In genomic region chr22:40178417-40179409, GRCh38 we compare ENCODE assay signal across 8 cellular contexts. TPM values are rescaled to one million over a fixed set of nuclear protein-coding genes. Genes with fewer than 3 reads are reported as not detected.
A peak's percentile ranks its signal among the peaks of the same experiment; 100 is the strongest.
DNase-seq lines count a peak whose midpoint lies in the region; ATAC-seq, FAIRE-seq and TF ChIP-seq lines count a peak whose summit lies in the region.

No MANE protein-coding gene starts in this region.

- 1% methylated on average over 17 of the region's 17 CpGs for WGBS in K562 (ENCODE audit: insufficient coverage, low coverage, missing lambda C conversion rate)

- ATAC-seq in K562 (peak; percentile 46), gastrocnemius medialis (no peak), GM19023 (IDR thresholded peaks at IDR 0.05; ENCODE audit: unreplicated experiment) (no peak)

- intact Hi-C loops in K562 (cut with micrococcal nuclease) (loop anchor here (5.0 kb wide), 3 partner anchors 121 to 169 kb away; partner anchors contain the start of gene ADSL), gastrocnemius medialis (cut with DNase I; ENCODE audit: low total_unique reads) (loop anchor here (1.0 to 2.0 kb wide), 2 partner anchors 98 to 134 kb away; no protein-coding TSS in a partner anchor)

- no peak for TF ChIP-seq RAD21 in K562 (CRISPR knock-in tag; conservative IDR thresholded peaks at IDR 0.05 in 1 of 2, IDR thresholded peaks at IDR 0.05 in 1 of 2)

- TF ChIP-seq CTCF in HEK293 (tag by site-specific recombination; IDR thresholded peaks at IDR 0.05) (no peak), K562 (IDR thresholded peaks at IDR 0.05 in 2 of 3, conservative IDR thresholded peaks at IDR 0.05 in 1 of 3; ENCODE audit: insufficient read depth in 2 of 3, low read depth in 1 of 3, low read length in 3 of 3) (no peak), gastrocnemius medialis (IDR thresholded peaks at IDR 0.05 in 4 of 5, conservative IDR thresholded peaks at IDR 0.05 in 1 of 5) (no peak)

- CTCF ChIA-PET in HEK293 (lab: Yijun Ruan, JAX): interaction anchor here (0.6 to 4.4 kb wide), 5 partner anchors 14 to 258 kb away, joined by 3 to 16 read pairs (median 4); no protein-coding TSS in a partner anchor
- CTCF ChIA-PET in K562 (lab: Yijun Ruan, JAX; ENCODE audit: low intra/inter-chr PET ratio): no interaction called here
- CTCF ChIA-PET in HEK293T (lab: Yijun Ruan, JAX): interaction anchor here (0.8 kb wide), 1 partner anchor 948 kb away, joined by 3 read pairs; no protein-coding TSS in a partner anchor

- H3K27ac ChIP-seq in BLaER1: peak overlapping the region; percentile 88
- peak overlapping the region; percentile 52 for H3K27ac ChIP-seq in HEK293 (ENCODE audit: extremely low read depth, low read depth, low read length)
- H3K27ac ChIP-seq in K562 (ENCODE audit: extremely low read depth, low read depth, low read length): peak overlapping the region; percentile 93
- H3K27ac ChIP-seq in iPS-20b (ENCODE audit: low read length): peak overlapping the region; percentile 96
- H3K27ac ChIP-seq in gastrocnemius medialis: peak overlapping the region; percentile 77 to 91 (median 88)

- peaks cover 59% of the 10 kb centered on the region for H3K4me1 ChIP-seq in BLaER1
- peaks cover 23% of the 10 kb centered on the region for H3K4me1 ChIP-seq in HEK293 (ENCODE audit: control insufficient read depth, insufficient read depth, low read length)
- peaks cover 11 to 31% of the 10 kb centered on the region in 2 experiments; a peak in 4 of 5 replicates for H3K4me1 ChIP-seq in K562 (replicated peaks in 1 of 2; ENCODE audit: control insufficient read depth in 2 of 2, insufficient read depth in 2 of 2, low read length in 2 of 2)
- H3K4me1 ChIP-seq in iPS-20b (ENCODE audit: insufficient read depth, low read length): peaks cover 41% of the 10 kb centered on the region
- H3K4me1 ChIP-seq in gastrocnemius medialis: peaks cover 71 to 80% of the 10 kb centered on the region in 2 donors

- peak overlapping the region; percentile 88 for H3K9ac ChIP-seq in BLaER1
- peak overlapping the region; percentile 72 to 98; a peak in 3 of 4 replicates for H3K9ac ChIP-seq in K562 (ENCODE audit: insufficient read depth in 1 of 2, low read depth in 2 of 2, low read length in 2 of 2)
- peak overlapping the region; percentile 100 for H3K9ac ChIP-seq in iPS-20b (ENCODE audit: low read depth, low read length)

- H3K9me1 ChIP-seq in K562 (ENCODE audit: control insufficient read depth, insufficient read depth, low read length): no peaks in the 10 kb centered on the region

- peaks cover 68% of the 10 kb centered on the region for H3K79me2 ChIP-seq in K562 (ENCODE audit: control insufficient read depth, insufficient read depth, low read length)

- DNase-seq in RKO (ENCODE audit: low spot score) (peak; percentile 60), K562 (ENCODE audit: extremely low read depth in 1 of 4, low spot score in 3 of 4) (peak in 1 of 4 experiments; percentile 57), gastrocnemius medialis (peak in 1 of 2 donors; percentile 33), HEK293T (ENCODE audit: extremely low spot score) (no peak)

- TSS peak; percentile 74 for BruUV-seq in K562 (replicated peaks; lab: Mats Ljungman, UMichigan)

- H3K27me3 ChIP-seq in BLaER1 (no peaks in the 10 kb centered on the region), K562 (ENCODE audit: control insufficient read depth in 2 of 2, insufficient read depth in 2 of 2, low read length in 2 of 2) (no peaks in the 10 kb centered on the region), iPS-20b (ENCODE audit: insufficient read depth, low read length) (no peaks in the 10 kb centered on the region), gastrocnemius medialis (no peaks in the 10 kb centered on the region)

- POLR2A ChIA-PET in HEK293 (lab: Yijun Ruan, JAX): interaction anchor here (1.0 to 5.4 kb wide), 9 partner anchors 15 to 167 kb away, joined by 3 to 72 read pairs (median 4); partner anchors contain the start of gene ADSL
- POLR2A ChIA-PET in K562 (lab: Yijun Ruan, JAX): interaction anchor here (0.6 to 4.5 kb wide), 8 partner anchors 11 to 257 kb away, joined by 3 to 58 read pairs (median 3); no protein-coding TSS in a partner anchor
- POLR2A ChIA-PET in HEK293T (lab: Yijun Ruan, JAX): interaction anchor here (0.7 to 4.6 kb wide), 6 partner anchors 9 to 182 kb away, joined by 3 to 37 read pairs (median 4); partner anchors contain the start of gene ADSL

- peak; percentile 19 for FAIRE-seq in K562 (lab: Jason Lieb, UNC)

- H3K36me3 ChIP-seq in BLaER1 (peaks cover 9% of the 10 kb centered on the region; the same call in 1 of the 2 replicates), HEK293 (ENCODE audit: control insufficient read depth in 2 of 2, insufficient read depth in 1 of 2, low read length in 2 of 2) (no peaks in the 10 kb centered on the region; a peak in 1 of 3 replicates), K562 (ENCODE audit: control insufficient read depth, insufficient read depth, low read length) (peaks cover 3% of the 10 kb centered on the region; the same call in 1 of the 3 replicates), iPS-20b (ENCODE audit: insufficient read depth, low read depth, low read length) (no peaks in the 10 kb centered on the region), gastrocnemius medialis (no peaks in the 10 kb centered on the region)

- TF ChIP-seq POLR2A in K562 (conservative IDR thresholded peaks at IDR 0.05) (no peak), gastrocnemius medialis (IDR thresholded peaks at IDR 0.05) (no peak)

- H3K9me3 ChIP-seq in BLaER1 (no peaks in the 10 kb centered on the region), HEK293 (ENCODE audit: control insufficient read depth, insufficient read depth, low read depth, low read length) (no peaks in the 10 kb centered on the region), K562 (replicated peaks; ENCODE audit: control insufficient read depth, insufficient read depth, low read depth, low read length) (no peaks in the 10 kb centered on the region), iPS-20b (ENCODE audit: insufficient read depth, low read depth, low read length) (no peaks in the 10 kb centered on the region), gastrocnemius medialis (no peaks in the 10 kb centered on the region)

- H3K4me2 ChIP-seq in BLaER1: peak overlapping the region; percentile 82
- peak overlapping the region; percentile 87 for H3K4me2 ChIP-seq in K562 (ENCODE audit: insufficient read depth, low read length)

- no peak for TF ChIP-seq EP300 in K562 (IDR thresholded peaks at IDR 0.05; ENCODE audit: low read length)

- H4K20me1 ChIP-seq in BLaER1: peaks cover 45% of the 10 kb centered on the region
- H4K20me1 ChIP-seq in K562 (replicated peaks; ENCODE audit: control insufficient read depth, insufficient read depth, low read length): 0 out of 2 replicates have a peak, but pooled peaks cover 9% of the 10 kb centered on the region

- peak overlapping the region; percentile 44; the same call in 1 of the 2 replicates for H2AFZ ChIP-seq in K562 (ENCODE audit: low read depth, low read length)

- in situ Hi-C loops in K562 (cut with MboI) (no loop called here), gastrocnemius medialis (cut with MboI; ENCODE audit: low sequenced_read_pairs in 4 of 4) (loop anchor here in 2 of 4 donors (10.0 kb wide), 2 partner anchors 96 to 134 kb away; no protein-coding TSS in a partner anchor)

- H3K4me3 ChIP-seq in BLaER1 (peak overlapping the region; percentile 70), HEK293 (ENCODE audit: low read depth, low read length) (peak overlapping the region; percentile 76), K562 (peak overlapping the region; percentile 68), iPS-20b (ENCODE audit: low read length) (peak overlapping the region; percentile 97), gastrocnemius medialis (peak overlapping the region; percentile 62 to 86 (median 75))

TF ChIP-seq in HEK293, 187 proteins besides CTCF, POLR2A, EP300 and RAD21 (continues in another document):
- TF ChIP-seq ZBTB48 (tag by site-specific recombination; IDR thresholded peaks at IDR 0.05): peak; percentile 72; the same call in 1 of the 2 replicates
- TF ChIP-seq ZNF660 (tag by site-specific recombination; IDR thresholded peaks at IDR 0.05): peak; percentile 10; the same call in 1 of the 2 replicates

TF ChIP-seq in K562, 482 proteins besides CTCF, POLR2A, EP300 and RAD21 (continues in another document):
- TF ChIP-seq CEBPB (tag; IDR thresholded peaks at IDR 0.05) (0 out of 2 replicates have a peak, but pooled peaks have one; percentile 33), CEBPG (CRISPR knock-in tag; IDR thresholded peaks at IDR 0.05) (no peak), CEBPG (tag; conservative IDR thresholded peaks at IDR 0.05 in 1 of 2, IDR thresholded peaks at IDR 0.05 in 1 of 2) (0 out of 4 replicates have a peak, but pooled peaks of 1 of the 2 experiments have one; percentile 25), XRCC5 (IDR thresholded peaks at IDR 0.05; ENCODE audit: low read depth, low read length) (0 out of 2 replicates have a peak, but pooled peaks have one; percentile 2)

TF ChIP-seq in HEK293T, 16 proteins besides CTCF, POLR2A, EP300 and RAD21:
- no peak for TF ChIP-seq ARNT (IDR thresholded peaks at IDR 0.05)
- no peak for TF ChIP-seq FOXM1 (IDR thresholded peaks at IDR 0.05; ENCODE audit: borderline replicate concordance)
- TF ChIP-seq ZNF384 (IDR thresholded peaks at IDR 0.05): no peak
- no peak for TF ChIP-seq BHLHE40 (IDR thresholded peaks at IDR 0.05; ENCODE audit: borderline replicate concordance)
- no peak for TF ChIP-seq SP1 (IDR thresholded peaks at IDR 0.05)
- no peak for TF ChIP-seq FOXK2 (IDR thresholded peaks at IDR 0.05)
- TF ChIP-seq L3MBTL2 (conservative IDR thresholded peaks at IDR 0.05): no peak
- TF ChIP-seq LEF1 (IDR thresholded peaks at IDR 0.05; ENCODE audit: borderline replicate concordance): no peak
- no peak for TF ChIP-seq TARDBP (IDR thresholded peaks at IDR 0.05)

RNA-seq across cellular contexts. Expression of gene TNRC6B, which starts 1.0 kb away (rescaled TPM):
- total RNA-seq in K562 (2011; cell fraction: chromatin; rRNA removed; ENCODE audit: low replicate concordance): 39.3 and 85.7 TPM in 2 replicates
- 26.1 and 28.3 TPM in 2 replicates for total RNA-seq in K562 (2011; cell fraction: nucleolus; rRNA removed)
- 39.1 and 62.4 TPM in 2 replicates for total RNA-seq in K562 (2011; cell fraction: nucleoplasm; rRNA removed)
- total RNA-seq in K562 (2014; rRNA removed) (7.4 and 11.0 TPM in 2 replicates), K562 (2014; rRNA removed; fragmentation: Illumina TruSeq; extraction: Trizol) (10.8 and 13.7 TPM in 2 replicates), K562 (2015; rRNA removed; fragmentation: Illumina TruSeq; extraction: Trizol) (10.3 and 11.5 TPM in 2 replicates), K562 (2021) (17.6 and 18.8 TPM in 2 replicates), gastrocnemius medialis (10 to 100 TPM; 31.9 to 76.7 (median 57.0) TPM)
- polyA plus RNA-seq in K562 (2011; rRNA removed) (5.8 and 7.4 TPM in 2 replicates), K562 (2014; fragmentation: Illumina TruSeq; extraction: Trizol) (5.3 and 5.8 TPM in 2 replicates), K562 (2014; fragmentation: Nextera tagmentation; extraction: Ambion mirVana) (10 to 100 TPM in 1 of 2 experiments, under 1 TPM in 1; 0.96 to 14.7 TPM), K562 (2014; rRNA removed) (6.9 and 7.3 TPM in 2 replicates)
- polyA plus RNA-seq in K562 (2011; cell fraction: cytosol; rRNA removed): 6.8 and 7.2 TPM in 2 replicates
- 10.6 and 12.9 TPM in 2 replicates for polyA plus RNA-seq in K562 (2011; cell fraction: nucleus; rRNA removed)
- 3.8 and 6.0 TPM in 2 replicates for polyA plus RNA-seq in K562 (2012)
- 20.1 and 24.7 TPM in 2 replicates for polyA minus RNA-seq in K562 (2011; rRNA and poly(A)+ RNA removed)
- polyA minus RNA-seq in K562 (2011; cell fraction: cytosol; rRNA and poly(A)+ RNA removed): 9.8 and 11.2 TPM in 2 replicates
- 13.3 and 30.9 TPM in 2 replicates for polyA minus RNA-seq in K562 (2011; cell fraction: nucleus; rRNA and poly(A)+ RNA removed)
